ENCODE assay signal across 12 cellular contexts in the genomic region with DNA sequence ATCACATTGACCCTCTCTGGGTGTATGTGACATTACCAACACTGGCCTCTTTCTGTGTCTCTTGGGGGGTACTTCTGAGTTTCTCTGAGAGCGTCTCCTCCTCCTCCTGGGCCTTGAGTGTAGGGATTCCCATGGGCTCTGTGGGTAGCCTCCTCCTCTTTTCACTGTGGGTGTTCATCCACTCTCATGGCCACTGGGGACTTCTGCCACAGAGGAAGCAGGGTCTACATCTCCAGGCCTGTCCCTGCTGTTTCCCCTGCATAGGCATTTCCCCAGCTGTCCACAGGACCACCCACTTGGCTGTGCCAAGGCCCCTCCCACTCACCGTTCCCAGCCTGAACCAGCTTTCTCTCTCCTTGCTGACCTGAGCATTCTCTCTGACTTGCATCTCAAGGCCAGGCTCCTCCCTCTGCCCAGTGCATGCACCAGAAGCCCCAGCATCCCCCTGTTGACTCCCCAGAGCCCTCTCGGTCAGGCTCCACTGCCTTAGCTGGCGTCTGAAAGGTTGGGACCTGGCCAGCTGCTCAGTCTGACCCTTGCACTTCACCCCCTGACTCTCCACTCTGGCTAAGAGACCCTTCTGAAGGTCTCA.
A peak's percentile ranks its signal among the peaks of the same experiment; 100 is the strongest.
DNase-seq lines count a peak whose midpoint lies in the region; ATAC-seq and TF ChIP-seq lines count a peak whose summit lies in the region.
"Had no signal": no experiment of that assay in that cellular context is flagged by ENCODE, and none has a peak within 500 bp of the region (broad histone marks: within the 10 kb centered on the region; RNA-seq: fewer than 3 reads in every experiment).

No MANE protein-coding gene starts in this region.

- DNase-seq in right atrium auricular region (ENCODE audit: low spot score): peak; percentile 30
- DNase-seq in right cardiac atrium: no peak
- DNase-seq in esophagus muscularis mucosa (ENCODE audit: extremely low spot score): peak; percentile 90
- DNase-seq in neural progenitor cell (ENCODE audit: low spot score): peak; percentile 13
- no peak for DNase-seq in body of pancreas
- no peak for DNase-seq in SHP77 treated with DMSO at 0.1 percent for 48 hours (lab: John Stamatoyannopoulos, UW)
- no peak for DNase-seq in NCI-H345 treated with DMSO at 0.1 percent for 48 hours (lab: John Stamatoyannopoulos, UW; ENCODE audit: unreplicated experiment)
- DNase-seq: CD4-positive, CD25-positive, alpha-beta regulatory T cell; DMS153; HCEC 1CT had no signal

- no peak for TF ChIP-seq POLR2A in esophagus muscularis mucosa (IDR thresholded peaks at IDR 0.05; ENCODE audit: low read depth)
- no peak for TF ChIP-seq POLR2A in body of pancreas (IDR thresholded peaks at IDR 0.05)

- no peaks in the 10 kb centered on the region for H3K36me3 Mint-ChIP-seq in neural progenitor cell
- H3K36me3 Mint-ChIP-seq: CD4-positive, CD25-positive, alpha-beta regulatory T cell had no signal

- H3K4me3 Mint-ChIP-seq in neural progenitor cell: no peak overlapping the region

- H3K4me3 ChIP-seq in right atrium auricular region (no peak overlapping the region), right cardiac atrium (ENCODE audit: low read length) (no peak overlapping the region), esophagus muscularis mucosa (no peak overlapping the region), neural progenitor cell (no peak overlapping the region), body of pancreas (no peak overlapping the region)

- no peaks in the 10 kb centered on the region for H3K79me2 ChIP-seq in neural progenitor cell (ENCODE audit: low read depth)

- no peaks in the 10 kb centered on the region for H3K9me3 Mint-ChIP-seq in neural progenitor cell

- H3F3A ChIP-seq in neural progenitor cell (ENCODE audit: low read depth): no peaks in the 10 kb centered on the region

- no peaks in the 10 kb centered on the region for H4K20me1 ChIP-seq in neural progenitor cell (ENCODE audit: low read depth)

- peaks cover 5% of the 10 kb centered on the region for H3K4me1 Mint-ChIP-seq in neural progenitor cell
- H3K4me1 Mint-ChIP-seq: CD4-positive, CD25-positive, alpha-beta regulatory T cell had no signal

- WGBS in right cardiac atrium: 39% methylated on average over 4 of the region's 4 CpGs
- WGBS in esophagus muscularis mucosa: 26% methylated on average over 4 of the region's 4 CpGs
- WGBS in body of pancreas, 2 donors: 41 to 52% methylated on average over 4 of the region's 4 CpGs

- peaks cover 2% of the 10 kb centered on the region for H3K27me3 Mint-ChIP-seq in neural progenitor cell (ENCODE audit: insufficient read depth, low read depth)
- H3K27me3 Mint-ChIP-seq: CD4-positive, CD25-positive, alpha-beta regulatory T cell had no signal

- TF ChIP-seq CTCF in right atrium auricular region (IDR thresholded peaks at IDR 0.05): no peak
- no peak for TF ChIP-seq CTCF in esophagus muscularis mucosa (IDR thresholded peaks at IDR 0.05)
- no peak for TF ChIP-seq CTCF in neural progenitor cell (IDR thresholded peaks at IDR 0.05)
- no peak for TF ChIP-seq CTCF in body of pancreas (IDR thresholded peaks at IDR 0.05)

- no peak overlapping the region for H3K27ac Mint-ChIP-seq in neural progenitor cell
- H3K27ac Mint-ChIP-seq: CD4-positive, CD25-positive, alpha-beta regulatory T cell had no signal

- intact Hi-C loops in right cardiac atrium (cut with DNase I): no loop called here
- intact Hi-C loops in esophagus muscularis mucosa (cut with DNase I): no loop called here
- intact Hi-C loops in body of pancreas (cut with DNase I): no loop called here

- H3K9me3 ChIP-seq in right atrium auricular region (no peaks in the 10 kb centered on the region), right cardiac atrium (ENCODE audit: control insufficient read depth, low read length) (peaks cover 2% of the 10 kb centered on the region), esophagus muscularis mucosa (peaks cover 0 to 5% (median 0%) of the 10 kb centered on the region in 4 donors), neural progenitor cell (ENCODE audit: low read depth) (no peaks in the 10 kb centered on the region), body of pancreas (no peaks in the 10 kb centered on the region)

- no peak overlapping the region for H2AFZ ChIP-seq in neural progenitor cell (replicated peaks)

- TF ChIP-seq EP300 in esophagus muscularis mucosa (IDR thresholded peaks at IDR 0.05): no peak

- ATAC-seq in right cardiac atrium: no peak
- no peak for ATAC-seq in body of pancreas
- ATAC-seq: HepG2 had no signal

- no peak overlapping the region for H3K27ac ChIP-seq in right atrium auricular region
- H3K27ac ChIP-seq in right cardiac atrium (ENCODE audit: low read length): no peak overlapping the region
- no peak overlapping the region for H3K27ac ChIP-seq in esophagus muscularis mucosa (replicated peaks in 1 of 4)
- H3K27ac ChIP-seq in neural progenitor cell: no peak overlapping the region
- H3K27ac ChIP-seq in body of pancreas: no peak overlapping the region
- H3K27ac ChIP-seq: 22Rv1 had no signal

- H3K9ac ChIP-seq in neural progenitor cell: no peak overlapping the region

- H3K36me3 ChIP-seq in right atrium auricular region (no peaks in the 10 kb centered on the region), esophagus muscularis mucosa (no peaks in the 10 kb centered on the region), neural progenitor cell (no peaks in the 10 kb centered on the region), body of pancreas (replicated peaks in 1 of 2; ENCODE audit: insufficient read depth in 1 of 2, low read depth in 2 of 2) (no peaks in the 10 kb centered on the region)

- no peak overlapping the region for H3K4me2 ChIP-seq in neural progenitor cell

- H3K4me1 ChIP-seq in right atrium auricular region (no peaks in the 10 kb centered on the region), right cardiac atrium (ENCODE audit: control insufficient read depth, insufficient read depth, low read length) (no peaks in the 10 kb centered on the region), esophagus muscularis mucosa (no peaks in the 10 kb centered on the region), neural progenitor cell (no peaks in the 10 kb centered on the region), body of pancreas (no peaks in the 10 kb centered on the region)

- H3K27me3 ChIP-seq in right atrium auricular region (no peaks in the 10 kb centered on the region), right cardiac atrium (ENCODE audit: control insufficient read depth, insufficient read depth) (no peaks in the 10 kb centered on the region), esophagus muscularis mucosa (peaks cover 0 to 31% (median 0%) of the 10 kb centered on the region in 4 donors), neural progenitor cell (no peaks in the 10 kb centered on the region), body of pancreas (peaks cover 0 to 3% of the 10 kb centered on the region in 2 donors)

Comparison
In these comparisons a context has a peak if more than half of its experiments do, and no peak if none do; other contexts are left out.
1. DNase-seq: peak in right atrium auricular region (single experiment), esophagus muscularis mucosa (single experiment) and neural progenitor cell (single experiment); none in right cardiac atrium (0 of 3), body of pancreas (0 of 4), SHP77 treated with DMSO at 0.1 percent for 48 hours (single experiment) and NCI-H345 treated with DMSO at 0.1 percent for 48 hours (single experiment).